Comparison of ENCODE assay signal across 11 cellular contexts in genomic region chr11:8833568-8834275, GRCh38.
A peak's percentile ranks its signal among the peaks of the same experiment; 100 is the strongest.
DNase-seq lines count a peak whose midpoint lies in the region; ATAC-seq, FAIRE-seq and TF ChIP-seq lines count a peak whose summit lies in the region.
"Had no signal": no experiment of that assay in that cellular context is flagged by ENCODE, and none has a peak within 500 bp of the region (broad histone marks: within the 10 kb centered on the region; RNA-seq: fewer than 3 reads in every experiment).

No MANE protein-coding gene starts in this region.

- H3K9me3 ChIP-seq in H1 (ENCODE audit: insufficient read depth in 2 of 2, low read depth in 1 of 2, low read length in 1 of 2) = no peaks in the 10 kb centered on the region

- H3K4me1 ChIP-seq in H1 (replicated peaks in 1 of 4; ENCODE audit: control insufficient read depth in 3 of 4, insufficient read depth in 4 of 4, low read length in 3 of 4) = peaks cover 6 to 23% (median 14%) of the 10 kb centered on the region in 4 experiments; a peak in 6 of 7 replicates

- CTCF ChIA-PET in H1 (lab: Charles Lee; ENCODE audit: partially characterized antibody) = interaction anchor here (0.7 to 4.8 kb wide), 9 partner anchors 13 to 161 kb away, joined by 3 to 28 read pairs (median 3); a partner anchor contains a TSS

- no peak for FAIRE-seq in H1 (lab: Jason Lieb, UNC)
- FAIRE-seq: TTC549 had no signal

- POLR2A ChIA-PET in H1 (lab: Charles Lee; ENCODE audit: partially characterized antibody) = interaction anchor here (0.6 to 1.5 kb wide), 4 partner anchors 8 to 151 kb away, joined by 3 to 7 read pairs (median 4); partner anchors contain the start of genes RPL27A and TRIM66

- DNase-seq in Daoy (ENCODE audit: low read depth) (peak; percentile 69), LHCN-M2 (ENCODE audit: low read depth) (peak; percentile 39), H1 (ENCODE audit: low read depth in 1 of 2, low spot score in 2 of 2) (no peak), nephron progenitor cell (no peak), pons (ENCODE audit: low spot score) (no peak), NOMO-1 (lab: John Stamatoyannopoulos, UW; ENCODE audit: unreplicated experiment in 2 of 2) (no peak)

- no peak overlapping the region for H2BK12ac ChIP-seq in H1 (ENCODE audit: low read depth, low read length)

- ATAC-seq in HG02852 (IDR thresholded peaks at IDR 0.05; ENCODE audit: unreplicated experiment) (no peak), GM19452 (IDR thresholded peaks at IDR 0.05; ENCODE audit: unreplicated experiment) (no peak)

- no peak for TF ChIP-seq RAD21 in H1 (IDR thresholded peaks at IDR 0.05 in 1 of 2, conservative IDR thresholded peaks at IDR 0.05 in 1 of 2; ENCODE audit: low read depth in 2 of 2, low read length in 2 of 2)

- H3K14ac ChIP-seq in H1 (ENCODE audit: insufficient read length) = no peak overlapping the region

- peak overlapping the region; percentile 2 for H3K4me3 Mint-ChIP-seq in nephron progenitor cell
- H3K4me3 Mint-ChIP-seq: stimulated activated effector memory CD8-positive, alpha-beta T cell treated with anti-CD3 and anti-CD28 coated beads, Interleukin-12 subunit alpha, Interleukin-12 subunit beta, amount 100 ng/mL, for 72 hours had no signal

- H3K27me3 ChIP-seq in H1 (replicated peaks in 1 of 4; ENCODE audit: control insufficient read depth in 3 of 4, extremely low read depth in 1 of 4, insufficient read depth in 3 of 4, low read length in 3 of 4) = no peaks in the 10 kb centered on the region

- 0 out of 2 replicates have a peak overlapping the region, but pooled peaks have one; percentile 16 for H2BK20ac ChIP-seq in H1 (ENCODE audit: low read length)

- H3K27ac Mint-ChIP-seq in nephron progenitor cell = peak overlapping the region; percentile 33
- H3K27ac Mint-ChIP-seq: IgD-negative memory B cell had no signal

- no peak overlapping the region for H2AFZ ChIP-seq in H1 (ENCODE audit: low read length)

- no peak overlapping the region for H2BK5ac ChIP-seq in H1 (ENCODE audit: low read depth, low read length)

- H3K27me3 Mint-ChIP-seq in nephron progenitor cell (ENCODE audit: low read depth, poor library complexity) = no peaks in the 10 kb centered on the region

- no peak overlapping the region for H3K4me3 ChIP-seq in H1 (ENCODE audit: extremely low read depth in 1 of 4, insufficient read depth in 2 of 4, low read depth in 3 of 4, low read length in 4 of 4)

- H2BK15ac ChIP-seq in H1 (ENCODE audit: low read length) = no peak overlapping the region

- H4K91ac ChIP-seq in H1 (replicated peaks; ENCODE audit: insufficient read length, low read length) = no peak overlapping the region

- H3K23me2 ChIP-seq in H1 (ENCODE audit: low read depth, low read length) = peaks cover 4% of the 10 kb centered on the region; the same call in 1 of the 2 replicates

- no peak overlapping the region for H3K4ac ChIP-seq in H1 (replicated peaks; ENCODE audit: insufficient read length, low read depth, low read length)

- H3K56ac ChIP-seq in H1 (replicated peaks; ENCODE audit: insufficient read length, low read depth, low read length) = no peak overlapping the region

- H3K9me3 Mint-ChIP-seq in nephron progenitor cell = no peaks in the 10 kb centered on the region
- H3K9me3 Mint-ChIP-seq: IgD-negative memory B cell; stimulated activated effector memory CD8-positive, alpha-beta T cell treated with anti-CD3 and anti-CD28 coated beads, Interleukin-12 subunit alpha, Interleukin-12 subunit beta, amount 100 ng/mL, for 72 hours had no signal

- peak overlapping the region in 1 of 4 experiments; percentile 44; a peak in 2 of 7 replicates for H3K9ac ChIP-seq in H1 (replicated peaks in 1 of 4; ENCODE audit: extremely low read depth in 1 of 4, low read depth in 3 of 4, low read length in 3 of 4)

- H3K79me2 ChIP-seq in H1 (ENCODE audit: control insufficient read depth in 1 of 2, insufficient read depth in 2 of 2, low read length in 2 of 2) = no peaks in the 10 kb centered on the region

- no peak overlapping the region for H3K27ac ChIP-seq in H1 (ENCODE audit: low read depth, low read length)

- no peak for TF ChIP-seq EP300 in H1 (IDR thresholded peaks at IDR 0.05; ENCODE audit: borderline replicate concordance in 1 of 2, low read depth in 2 of 2, low read length in 2 of 2)

- H3K23ac ChIP-seq in H1 (ENCODE audit: insufficient read length) = no peak overlapping the region

- H2AK5ac ChIP-seq in H1 (ENCODE audit: low read depth, low read length) = no peak overlapping the region

- H4K20me1 ChIP-seq in H1 (replicated peaks in 1 of 2; ENCODE audit: control insufficient read depth in 1 of 2, insufficient read depth in 2 of 2, low read length in 2 of 2) = peaks cover 0 to 3% of the 10 kb centered on the region in 2 experiments

- TF ChIP-seq POLR2A in H1 (IDR thresholded peaks at IDR 0.05; ENCODE audit: control extremely low read depth in 1 of 2, low read depth in 2 of 2, low read length in 2 of 2) = no peak

- H2BK120ac ChIP-seq in H1 (replicated peaks; ENCODE audit: low read depth, low read length) = no peak overlapping the region

- no peak overlapping the region for H3K18ac ChIP-seq in H1 (ENCODE audit: extremely low read depth, low read length)

- H3K4me2 ChIP-seq in H1 (ENCODE audit: insufficient read depth in 1 of 2, low read depth in 2 of 2, low read length in 2 of 2) = no peak overlapping the region

- no peaks in the 10 kb centered on the region for H3K79me1 ChIP-seq in H1 (ENCODE audit: low read depth, low read length)

- peaks cover 28% of the 10 kb centered on the region for H3K4me1 Mint-ChIP-seq in nephron progenitor cell
- H3K4me1 Mint-ChIP-seq: stimulated activated effector memory CD8-positive, alpha-beta T cell treated with anti-CD3 and anti-CD28 coated beads, Interleukin-12 subunit alpha, Interleukin-12 subunit beta, amount 100 ng/mL, for 72 hours had no signal

- H4K8ac ChIP-seq in H1 (ENCODE audit: extremely low read depth, insufficient read depth, low read length) = no peak overlapping the region

- H4K5ac ChIP-seq in H1 (ENCODE audit: insufficient read length, low read depth, low read length) = no peak overlapping the region

- peaks cover 28% of the 10 kb centered on the region for H3K36me3 Mint-ChIP-seq in nephron progenitor cell (ENCODE audit: low read depth)
- H3K36me3 Mint-ChIP-seq: stimulated activated effector memory CD8-positive, alpha-beta T cell treated with anti-CD3 and anti-CD28 coated beads, Interleukin-12 subunit alpha, Interleukin-12 subunit beta, amount 100 ng/mL, for 72 hours had no signal

- H3K36me3 ChIP-seq in H1 (ENCODE audit: control insufficient read depth in 2 of 4, insufficient read depth in 4 of 4, low read length in 3 of 4) = no peaks in the 10 kb centered on the region

- 79% methylated on average over 3 of the region's 3 CpGs; no CpG with 5 or more reads in 1 of the 2 experiments for WGBS in H1 (ENCODE audit: extremely low coverage in 1 of 2, insufficient coverage in 1 of 2, insufficient read length in 1 of 2, insufficient replicate concordance in 2 of 2, low coverage in 1 of 2, low lambda C conversion rate in 2 of 2, missing lambda C conversion rate in 1 of 2), 2 experiments

- no peak for TF ChIP-seq CTCF in H1 (IDR thresholded peaks at IDR 0.05; ENCODE audit: control extremely low read depth in 1 of 3, insufficient read depth in 1 of 3, low read depth in 1 of 3, low read length in 3 of 3)
- no peak for TF ChIP-seq CTCF in nephron progenitor cell (IDR thresholded peaks at IDR 0.05)

TF ChIP-seq in H1, 55 proteins besides CTCF, POLR2A, EP300 and RAD21:
- TF ChIP-seq ATF2 (IDR thresholded peaks at IDR 0.05; ENCODE audit: low read length) (peak; percentile 59; the same call in 1 of the 2 replicates), ATF3 (IDR thresholded peaks at IDR 0.05; ENCODE audit: insufficient read depth, low read depth, low read length) (no peak), TCF12 (IDR thresholded peaks at IDR 0.05; ENCODE audit: low read depth, low read length) (no peak), BRCA1 (IDR thresholded peaks at IDR 0.05; ENCODE audit: low read depth, low read length) (no peak), MAX (IDR thresholded peaks at IDR 0.05) (no peak), ZNF274 (IDR thresholded peaks at IDR 0.05; ENCODE audit: borderline replicate concordance, extremely low read depth, low read length) (no peak), PHF8 (conservative IDR thresholded peaks at IDR 0.05; ENCODE audit: low read depth, low read length) (no peak), JUND (IDR thresholded peaks at IDR 0.05; ENCODE audit: low read length) (no peak), ASH2L (IDR thresholded peaks at IDR 0.05; ENCODE audit: low read length) (no peak)

Comparison
In these comparisons a context has a peak if more than half of its experiments do, and no peak if none do; other contexts are left out.
1. DNase-seq: peak in Daoy (single experiment) and LHCN-M2 (single experiment); none in H1 (0 of 2), nephron progenitor cell (single experiment), pons (single experiment) and NOMO-1 (0 of 2).